Comparison of ENCODE assay signal across 8 cellular contexts in genomic region chr2:147910990-147911473, GRCh38.
DNase-seq lines count a peak whose midpoint lies in the region; ATAC-seq, FAIRE-seq and TF ChIP-seq lines count a peak whose summit lies in the region.

No MANE protein-coding gene starts in this region.

- H3K27me3 ChIP-seq in BJ (ENCODE audit: control insufficient read depth, insufficient read depth, low read length) = no peaks in the 10 kb centered on the region

- CTCF ChIA-PET in BJ (lab: Yijun Ruan, JAX) = interaction anchor here (0.6 to 2.8 kb wide), 9 partner anchors 27 to 984 kb away, joined by 3 to 12 read pairs (median 4); no protein-coding TSS in a partner anchor

- H3K9me3 ChIP-seq in T-helper 17 cell (ENCODE audit: control insufficient read depth, low read length, poor library complexity, severe bottlenecking) = no peaks in the 10 kb centered on the region

- H3K4me1 Mint-ChIP-seq in T-helper 17 cell (peaks cover 6% of the 10 kb centered on the region), naive B cell (no peaks in the 10 kb centered on the region)

- in situ Hi-C loops in GM13976 (cut with MboI; ENCODE audit: low sequenced_read_pairs, unreplicated experiment) = loop anchor here (10.0 to 25.0 kb wide), 3 partner anchors 576 to 1174 kb away; no protein-coding TSS in a partner anchor

- H3K36me3 Mint-ChIP-seq in T-helper 17 cell (ENCODE audit: low read depth) (no peaks in the 10 kb centered on the region), naive B cell (peaks cover 0 to 13% of the 10 kb centered on the region in 2 donors)

- TF ChIP-seq CTCF in BJ (IDR thresholded peaks at IDR 0.05; ENCODE audit: insufficient read depth, low read depth, low read length) = peak; percentile 62
- peak; percentile 27 for TF ChIP-seq CTCF in GM13976 (IDR thresholded peaks at IDR 0.05; ENCODE audit: borderline replicate concordance, control extremely low read depth, extremely low read depth, insufficient read depth, missing control alignments)

- POLR2A ChIA-PET in BJ (lab: Charles Lee) = interaction anchor here (0.5 kb wide), 1 partner anchor 63 kb away, joined by 4 read pairs; no protein-coding TSS in a partner anchor

- H3K9me3 Mint-ChIP-seq in naive B cell = peaks cover 0 to 3% (median 0%) of the 10 kb centered on the region in 7 donors

- no peaks in the 10 kb centered on the region for H3K36me3 ChIP-seq in BJ (ENCODE audit: control insufficient read depth, insufficient read depth, low read length)

- no peak overlapping the region for H3K4me3 ChIP-seq in BJ (ENCODE audit: low read depth, low read length)

- FAIRE-seq in endometrium (lab: Jason Lieb, UNC) = peak; percentile 91

- H3K27me3 Mint-ChIP-seq in T-helper 17 cell = no peaks in the 10 kb centered on the region
- no peaks in the 10 kb centered on the region for H3K27me3 Mint-ChIP-seq in naive B cell

- DNase-seq in BJ (ENCODE audit: low read depth) = no peak
- DNase-seq in GM13976 (ENCODE audit: low spot score) = no peak
- peak; percentile 73 for DNase-seq in NCI-H1694 treated with DMSO at 0.1 percent for 48 hours (lab: John Stamatoyannopoulos, UW)
- peak in 1 of 3 donors; percentile 23 for DNase-seq in T-helper 17 cell
- DNase-seq in naive B cell = peak; percentile 33
- no peak for DNase-seq in effector CD8-positive, alpha-beta T cell (lab: John Stamatoyannopoulos, UW)

- H3K27ac Mint-ChIP-seq in T-helper 17 cell (peak overlapping the region; percentile 16), naive B cell (no peak overlapping the region)

- ATAC-seq in T-helper 17 cell = peak; percentile 49
- ATAC-seq in naive B cell (ENCODE audit: low read depth in 2 of 2) = no peak
- no peak for ATAC-seq in GM21786 (IDR thresholded peaks at IDR 0.05; ENCODE audit: unreplicated experiment)

- H3K4me3 Mint-ChIP-seq in T-helper 17 cell (no peak overlapping the region), naive B cell (no peak overlapping the region)

Comparison
In these comparisons a context has a peak if more than half of its experiments do, and no peak if none do; other contexts are left out.
1. DNase-seq: peak in NCI-H1694 treated with DMSO at 0.1 percent for 48 hours (single experiment) and naive B cell (single experiment); none in BJ (single experiment), GM13976 (single experiment) and effector CD8-positive, alpha-beta T cell (single experiment).